Comparison of ENCODE assay signal across 16 cellular contexts in the genomic region with DNA sequence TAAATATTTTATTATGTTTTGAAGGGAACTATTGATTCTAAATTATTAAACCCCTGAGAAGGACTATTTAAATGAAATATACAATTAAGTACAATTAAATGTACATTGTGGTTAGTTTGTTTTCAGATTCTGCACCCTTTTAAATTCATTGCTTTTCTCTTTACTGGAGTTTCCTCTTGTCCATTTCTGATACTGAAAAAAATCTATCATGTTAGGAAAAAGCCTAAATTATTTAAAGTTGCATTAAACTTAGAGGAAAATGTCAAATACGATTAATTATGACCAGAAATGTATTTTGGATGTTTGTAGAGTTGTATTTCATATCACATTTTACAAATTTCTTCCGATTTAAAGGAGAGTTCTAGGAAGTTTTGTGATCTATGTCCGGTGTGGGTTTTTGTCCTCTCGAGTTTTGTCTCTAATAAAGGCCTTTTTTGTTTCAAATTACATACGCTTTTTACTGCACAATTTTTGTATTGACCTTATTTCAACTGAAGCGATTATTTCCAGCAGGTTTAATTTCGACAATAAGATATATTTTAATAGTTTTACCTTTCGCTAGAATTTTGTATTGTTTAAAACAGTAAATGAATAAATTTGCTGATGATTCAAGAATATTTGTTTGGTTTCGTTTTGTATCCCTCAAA. TPM values are rescaled to one million over a fixed set of nuclear protein-coding genes. Genes with fewer than 3 reads are reported as not detected.
A peak's percentile ranks its signal among the peaks of the same experiment; 100 is the strongest.
DNase-seq lines count a peak whose midpoint lies in the region; ATAC-seq, FAIRE-seq and TF ChIP-seq lines count a peak whose summit lies in the region.
"Had no signal": no experiment of that assay in that cellular context is flagged by ENCODE, and none has a peak within 500 bp of the region (broad histone marks: within the 10 kb centered on the region; RNA-seq: fewer than 3 reads in every experiment).

No MANE protein-coding gene starts in this region.

- H3K4me2 ChIP-seq in A549, result peak overlapping the region; percentile 99
- H3K4me2 ChIP-seq in HCT116 (ENCODE audit: low read length), result peak overlapping the region; percentile 90

- TF ChIP-seq RAD21 in A549 (conservative IDR thresholded peaks at IDR 0.05 in 1 of 2, IDR thresholded peaks at IDR 0.05 in 1 of 2), result no peak
- no peak for TF ChIP-seq RAD21 in HCT116 (IDR thresholded peaks at IDR 0.05; ENCODE audit: low read depth)

- TF ChIP-seq POLR2A in A549 (IDR thresholded peaks at IDR 0.05; ENCODE audit: low read length), result no peak
- TF ChIP-seq POLR2A in HCT116 (IDR thresholded peaks at IDR 0.05; ENCODE audit: borderline replicate concordance, extremely low read depth, insufficient read depth, insufficient read length), result no peak

- BruUV-seq in HCT116 (replicated peaks; lab: Mats Ljungman, UMichigan), result no TSS peak

- no peak for ATAC-seq in A549
- no peak for ATAC-seq in HCT116

- H3K4me3 ChIP-seq in A549, result peak overlapping the region; percentile 83
- H3K4me3 ChIP-seq in HCT116 (replicated peaks in 1 of 2; ENCODE audit: low read depth in 1 of 2, low read length in 2 of 2), result peak overlapping the region; percentile 64 to 72; a peak in 3 of 4 replicates
- H3K4me3 ChIP-seq in WI38 (ENCODE audit: low read depth, low read length), result peak overlapping the region; percentile 84
- peak overlapping the region; percentile 74; the same call in 1 of the 2 replicates for H3K4me3 ChIP-seq in iPS-20b (ENCODE audit: low read length)
- no peak overlapping the region for H3K4me3 ChIP-seq in endodermal cell (ENCODE audit: low read length)

- no peaks in the 10 kb centered on the region for H3K9me3 Mint-ChIP-seq in endodermal cell
- H3K9me3 Mint-ChIP-seq: dendritic cell treated with granulocyte-macrophage colony-stimulating factor and Interleukin-4, amounts not matched to agents 40 ng/mL and 50 ng/mL, for 4 days had no signal

- no peaks in the 10 kb centered on the region for H3K9me2 ChIP-seq in HCT116 (ENCODE audit: insufficient read depth)

- H4K20me1 ChIP-seq in HCT116 (ENCODE audit: insufficient read depth), result no peaks in the 10 kb centered on the region

- peaks cover 11% of the 10 kb centered on the region; the same call in 2 of the 3 replicates for H3K4me1 ChIP-seq in A549
- peaks cover 5 to 26% of the 10 kb centered on the region in 2 experiments; a peak in 3 of 4 replicates for H3K4me1 ChIP-seq in HCT116 (ENCODE audit: control insufficient read depth in 1 of 2, insufficient read depth in 2 of 2, low read length in 2 of 2)
- H3K4me1 ChIP-seq in iPS-20b (ENCODE audit: insufficient read depth, low read length), result peaks cover 4% of the 10 kb centered on the region; the same call in 1 of the 2 replicates
- H3K4me1 ChIP-seq in endodermal cell (ENCODE audit: control insufficient read depth, insufficient read depth, low read length), result no peaks in the 10 kb centered on the region

- H3K36me3 ChIP-seq in HCT116 (ENCODE audit: control insufficient read depth in 1 of 2, insufficient read depth in 2 of 2, low read length in 2 of 2) (no peaks in the 10 kb centered on the region), iPS-20b (ENCODE audit: insufficient read depth, low read depth, low read length) (no peaks in the 10 kb centered on the region), endodermal cell (ENCODE audit: control insufficient read depth, insufficient read depth, low read length) (no peaks in the 10 kb centered on the region)
- H3K36me3 ChIP-seq: BLaER1, sigmoid colon, tibial nerve had no signal

- TF ChIP-seq CTCF in A549 (IDR thresholded peaks at IDR 0.05), result no peak
- TF ChIP-seq CTCF in HCT116 (IDR thresholded peaks at IDR 0.05 in 2 of 3, conservative IDR thresholded peaks at IDR 0.05 in 1 of 3; ENCODE audit: borderline replicate concordance in 1 of 3, insufficient read depth in 1 of 3, low read depth in 2 of 3, low read length in 2 of 3), result no peak
- no peak for TF ChIP-seq CTCF in WI38 (IDR thresholded peaks at IDR 0.05; ENCODE audit: low read depth, low read length)
- no peak for TF ChIP-seq CTCF in endodermal cell (conservative IDR thresholded peaks at IDR 0.05)

- intact Hi-C loops in HCT116 (cut with micrococcal nuclease), result no loop called here

- H3K9me3 ChIP-seq in A549 (no peaks in the 10 kb centered on the region), HCT116 (ENCODE audit: control insufficient read depth in 1 of 2, insufficient read depth in 1 of 2, low read depth in 1 of 2, low read length in 2 of 2) (no peaks in the 10 kb centered on the region), iPS-20b (ENCODE audit: insufficient read depth, low read depth, low read length) (peaks cover 4% of the 10 kb centered on the region; the same call in 1 of the 2 replicates), endodermal cell (ENCODE audit: control insufficient read depth, low read length) (no peaks in the 10 kb centered on the region)
- H3K9me3 ChIP-seq: tibial nerve had no signal

- peaks cover 18% of the 10 kb centered on the region for H3K4me1 Mint-ChIP-seq in endodermal cell

- POLR2A ChIA-PET in A549 (lab: Yijun Ruan, JAX) (interaction anchor here (3.0 kb wide), 1 partner anchor 10 kb away, joined by 15 read pairs; no protein-coding TSS in a partner anchor), HCT116 (lab: Charles Lee) (no interaction called here)

- FAIRE-seq in A549 (lab: Jason Lieb, UNC), result no peak

- H3K27ac Mint-ChIP-seq in endodermal cell, result no peak overlapping the region

- H3K27me3 Mint-ChIP-seq in endodermal cell (ENCODE audit: insufficient read depth), result peaks cover 84% of the 10 kb centered on the region

- no peak overlapping the region for H2AFZ ChIP-seq in HCT116 (ENCODE audit: low read depth, low read length, poor library complexity, severe bottlenecking)

- H3K79me2 ChIP-seq in HCT116 (ENCODE audit: insufficient read depth, low read length), result peaks cover 9% of the 10 kb centered on the region

- CTCF ChIA-PET in A549 (lab: Yijun Ruan, JAX), result interaction anchor here (1.0 kb wide), 1 partner anchor 10 kb away, joined by 5 read pairs; no protein-coding TSS in a partner anchor
- CTCF ChIA-PET in HCT116 (lab: Charles Lee), result interaction anchor here (1.6 kb wide), 1 partner anchor 10 kb away, joined by 8 read pairs; no protein-coding TSS in a partner anchor

- DNase-seq in A549 (ENCODE audit: low read depth in 1 of 2, low spot score in 1 of 2) (no peak), HCT116 (ENCODE audit: low read depth, low spot score) (no peak), endodermal cell (no peak), NCI-H1092 treated with DMSO at 0.1 percent for 48 hours (lab: John Stamatoyannopoulos, UW) (no peak), foreskin melanocyte (no peak), DMS79 (lab: John Stamatoyannopoulos, UW) (no peak)
- DNase-seq: activated CD4-positive, alpha-beta T cell treated with anti-CD3 and anti-CD28 coated beads for 4 hours; activated gamma-delta T cell; GOT3; head of caudate nucleus; sigmoid colon had no signal

- H3K27ac ChIP-seq in A549 (peak overlapping the region; percentile 97 to 98; a peak in 5 of 6 replicates), HCT116 (ENCODE audit: low read depth, low read length) (no peak overlapping the region; the same call in 1 of the 2 replicates), iPS-20b (ENCODE audit: low read length) (no peak overlapping the region), endodermal cell (ENCODE audit: low read depth, low read length) (no peak overlapping the region)
- H3K27ac ChIP-seq: BLaER1, sigmoid colon had no signal

- peak overlapping the region; percentile 92; the same call in 1 of the 2 replicates for H3K9ac ChIP-seq in HCT116 (ENCODE audit: low read length)
- no peak overlapping the region for H3K9ac ChIP-seq in iPS-20b (ENCODE audit: low read depth, low read length)
- H3K9ac ChIP-seq in endodermal cell (ENCODE audit: extremely low read depth, low read length, poor library complexity, severe bottlenecking), result no peak overlapping the region
- H3K9ac ChIP-seq: BLaER1 had no signal

- RAD21 ChIA-PET in HCT116 (lab: Charles Lee; ENCODE audit: low non-redundant PET in 1 of 2, low total read pairs in 2 of 2, uncharacterized antibody in 2 of 2, unreplicated experiment in 2 of 2), result no interaction called here

- WGBS in A549 (ENCODE audit: missing lambda C conversion rate), result 60% methylated on average over 9 of the region's 9 CpGs
- WGBS in endodermal cell (ENCODE audit: insufficient coverage in 1 of 2, insufficient read length in 1 of 2), 2 experiments, result 40 to 83% methylated on average over 1 to 6 of the region's 9 CpGs

- H3K27me3 ChIP-seq in HCT116 (ENCODE audit: insufficient read depth, low read length) (no peaks in the 10 kb centered on the region), iPS-20b (ENCODE audit: insufficient read depth, low read length) (peaks cover 88% of the 10 kb centered on the region), endodermal cell (ENCODE audit: control insufficient read depth, insufficient read depth, low read length, poor library complexity, severe bottlenecking) (peaks cover 85% of the 10 kb centered on the region)

- no peaks in the 10 kb centered on the region for H3K36me3 Mint-ChIP-seq in endodermal cell (ENCODE audit: low read depth)

- no peak for TF ChIP-seq EP300 in A549 (IDR thresholded peaks at IDR 0.05)

- H3K4me3 Mint-ChIP-seq in endodermal cell, result no peak overlapping the region

TF ChIP-seq in A549, 52 proteins besides CTCF, POLR2A, EP300 and RAD21 (continues in another document):
- no peak for TF ChIP-seq NR3C1 (IDR thresholded peaks at IDR 0.05)
- TF ChIP-seq, protein P1, sequence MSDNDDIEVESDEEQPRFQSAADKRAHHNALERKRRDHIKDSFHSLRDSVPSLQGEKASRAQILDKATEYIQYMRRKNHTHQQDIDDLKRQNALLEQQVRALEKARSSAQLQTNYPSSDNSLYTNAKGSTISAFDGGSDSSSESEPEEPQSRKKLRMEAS (IDR thresholded peaks at IDR 0.05), result no peak

TF ChIP-seq in HCT116, 20 proteins besides CTCF, POLR2A, EP300 and RAD21 (continues in another document):
- no peak for TF ChIP-seq SIN3A (IDR thresholded peaks at IDR 0.05; ENCODE audit: low read depth)

RNA-seq across cellular contexts. Expression of a gene that starts 3.2 kb away (rescaled TPM):
- 3.4 and 4.0 TPM in 2 replicates for polyA plus RNA-seq in A549 (2011; rRNA removed)
- 2.2 TPM in 2 replicates for polyA plus RNA-seq in A549 (2012; cell fraction: cytosol; rRNA removed)
- polyA plus RNA-seq in A549 (2012; cell fraction: nucleus; rRNA removed), result 6.4 and 7.4 TPM in 2 replicates
- 1.6 to 2.3 TPM (median 1.9 TPM) in 3 replicates for polyA plus RNA-seq in A549 (2017; fragmentation: RNase III; extraction: RNeasy Plus Mini Kit Qiagen cat#74134 plus additional on column Dnase treatment)
- polyA minus RNA-seq in A549 (2011; rRNA and poly(A)+ RNA removed), result 15.0 and 16.5 TPM in 2 replicates
- 13.8 TPM for total RNA-seq in HCT116 (2021; ENCODE audit: unreplicated experiment)
- polyA plus RNA-seq in HCT116 (2012), result 3.9 and 4.0 TPM in 2 replicates
- 1 to 10 TPM; 2.4 to 3.0 TPM for total RNA-seq in endodermal cell
- polyA plus RNA-seq in endodermal cell (2013, experiment 1 of 2), result 5.4 TPM
- polyA plus RNA-seq in endodermal cell (2013, experiment 2 of 2), result 5.7 TPM

Comparison
In these comparisons a context has a peak if more than half of its experiments do, and no peak if none do; other contexts are left out.
1. H3K27ac ChIP-seq: peak in A549 (2 of 2); none in HCT116 (single experiment), iPS-20b (single experiment) and endodermal cell (single experiment).